In genomic region chr17:49069585-49070273, GRCh38 we compare ENCODE assay signal across 16 cellular contexts.
DNase-seq lines count a peak whose midpoint lies in the region; ATAC-seq and TF ChIP-seq lines count a peak whose summit lies in the region.
"Had no signal": no experiment of that assay in that cellular context is flagged by ENCODE, and none has a peak within 500 bp of the region (broad histone marks: within the 10 kb centered on the region; RNA-seq: fewer than 3 reads in every experiment).

No MANE protein-coding gene starts in this region.

- no peaks in the 10 kb centered on the region for H3K4me1 Mint-ChIP-seq in stimulated activated naive CD8-positive, alpha-beta T cell treated with anti-CD3 and anti-CD28 coated beads, Interleukin-15, amount 100 ng/mL, for 72 hours

- in situ Hi-C loops in astrocyte of the spinal cord (cut with HindIII; ENCODE audit: low sequenced_read_pairs) = no loop called here

- H3K27ac Mint-ChIP-seq in stimulated activated naive CD8-positive, alpha-beta T cell treated with anti-CD3 and anti-CD28 coated beads, Interleukin-15, amount 100 ng/mL, for 72 hours = no peak overlapping the region
- H3K27ac Mint-ChIP-seq: CD4-positive, alpha-beta T cell had no signal

- H3K9me3 Mint-ChIP-seq in stimulated activated naive CD8-positive, alpha-beta T cell treated with anti-CD3 and anti-CD28 coated beads, Interleukin-15, amount 100 ng/mL, for 72 hours = no peaks in the 10 kb centered on the region
- H3K9me3 Mint-ChIP-seq: CD4-positive, alpha-beta T cell had no signal

- H3K4me3 Mint-ChIP-seq in stimulated activated naive CD8-positive, alpha-beta T cell treated with anti-CD3 and anti-CD28 coated beads, Interleukin-15, amount 100 ng/mL, for 72 hours = no peak overlapping the region
- H3K4me3 Mint-ChIP-seq: CD4-positive, alpha-beta T cell had no signal

- peak; percentile 40 for ATAC-seq in stimulated activated naive CD8-positive, alpha-beta T cell treated with anti-CD3 and anti-CD28 coated beads, Interleukin-15, Interleukin-2, amounts not matched to agents 100 U/mL and 50 U/mL, for 24 hours
- ATAC-seq in stimulated activated naive CD8-positive, alpha-beta T cell treated with anti-CD3 and anti-CD28 coated beads, Interleukin-15, amount 100 ng/mL, for 72 hours = no peak
- ATAC-seq in GM18519 (IDR thresholded peaks at IDR 0.05; ENCODE audit: low FRiP score, unreplicated experiment) = no peak

- no peak for DNase-seq in stimulated activated naive CD8-positive, alpha-beta T cell treated with anti-CD3 and anti-CD28 coated beads, Interleukin-15, Interleukin-2, amounts not matched to agents 100 U/mL and 50 U/mL, for 24 hours
- DNase-seq in stimulated activated naive CD8-positive, alpha-beta T cell treated with anti-CD3 and anti-CD28 coated beads, Interleukin-15, amount 100 ng/mL, for 72 hours = no peak
- peak; percentile 34 for DNase-seq in astrocyte of the spinal cord (ENCODE audit: low read depth, low spot score)
- DNase-seq in fibroblast of pulmonary artery (ENCODE audit: low read depth) = peak; percentile 29
- no peak for DNase-seq in occipital lobe (lab: John Stamatoyannopoulos, UW)
- DNase-seq in NCI-H1092 (lab: John Stamatoyannopoulos, UW) = no peak
- no peak for DNase-seq in NCI-H1105 (lab: John Stamatoyannopoulos, UW)
- DNase-seq: 8988T; CD4-positive, alpha-beta T cell; DMS153; H7; NCI-H2081; NCI-H2171 treated with DMSO at 0.1 percent for 48 hours; Peyer's patch had no signal

- TF ChIP-seq CTCF in astrocyte of the spinal cord (IDR thresholded peaks at IDR 0.05; ENCODE audit: low read depth, low read length) (no peak), fibroblast of pulmonary artery (IDR thresholded peaks at IDR 0.05; ENCODE audit: low read length, missing control alignments) (no peak)

- H3K27me3 Mint-ChIP-seq in stimulated activated naive CD8-positive, alpha-beta T cell treated with anti-CD3 and anti-CD28 coated beads, Interleukin-15, amount 100 ng/mL, for 72 hours = peaks cover 6% of the 10 kb centered on the region

- H3K4me3 ChIP-seq in astrocyte of the spinal cord (ENCODE audit: low read depth, low read length) (no peak overlapping the region), fibroblast of pulmonary artery (replicated peaks; ENCODE audit: low read depth, low read length) (no peak overlapping the region)
- H3K4me3 ChIP-seq: Peyer's patch, SJSA1 had no signal

Comparison
In these comparisons a context has a peak if more than half of its experiments do, and no peak if none do; other contexts are left out.
1. DNase-seq: peak in astrocyte of the spinal cord (single experiment) and fibroblast of pulmonary artery (single experiment); none in stimulated activated naive CD8-positive, alpha-beta T cell treated with anti-CD3 and anti-CD28 coated beads, Interleukin-15, Interleukin-2, amounts not matched to agents 100 U/mL and 50 U/mL, for 24 hours (single experiment), stimulated activated naive CD8-positive, alpha-beta T cell treated with anti-CD3 and anti-CD28 coated beads, Interleukin-15, amount 100 ng/mL, for 72 hours (0 of 2), occipital lobe (single experiment), NCI-H1092 (single experiment) and NCI-H1105 (single experiment).